ENCODE assay signal across 8 cellular contexts in the genomic region with DNA sequence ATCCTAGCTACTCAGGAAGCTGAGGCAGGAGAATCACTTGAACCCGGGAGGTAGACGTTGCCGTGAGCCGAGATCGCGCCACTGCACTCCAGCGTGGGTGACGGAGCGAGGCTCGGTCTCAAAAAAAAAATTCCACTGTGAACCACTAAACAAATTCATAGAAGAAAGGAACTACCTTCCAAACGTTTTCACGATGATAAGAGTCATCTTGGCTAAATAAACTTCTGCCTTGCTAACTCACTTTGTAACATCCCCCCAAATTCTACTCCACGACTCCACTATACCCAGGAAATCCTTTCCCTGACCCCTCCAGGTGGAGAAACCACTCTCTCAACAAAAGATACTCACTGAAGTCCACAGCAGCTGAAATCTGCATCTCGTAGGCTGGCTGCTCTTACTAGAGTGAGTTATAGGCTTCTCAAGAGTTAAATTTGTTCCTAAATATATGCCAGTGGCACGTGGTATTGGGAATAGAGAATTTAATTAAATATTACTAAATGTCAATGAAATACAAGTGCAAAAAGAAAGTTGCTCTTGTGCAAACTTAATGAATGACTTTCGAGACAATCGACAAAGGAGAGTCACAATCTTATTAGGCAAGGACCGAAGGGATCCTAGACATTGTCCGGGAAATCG. TPM values are rescaled to one million over a fixed set of nuclear protein-coding genes. Genes with fewer than 3 reads are reported as not detected.
DNase-seq lines count a peak whose midpoint lies in the region; ATAC-seq and TF ChIP-seq lines count a peak whose summit lies in the region.

No MANE protein-coding gene starts in this region.

- no peak for TF ChIP-seq CTCF in C4-2B (conservative IDR thresholded peaks at IDR 0.05)
- no peak for TF ChIP-seq CTCF in chondrocyte (IDR thresholded peaks at IDR 0.05)
- TF ChIP-seq CTCF in nephron (IDR thresholded peaks at IDR 0.05; ENCODE audit: unreplicated experiment in 3 of 3): no peak

- H3K27me3 Mint-ChIP-seq in chondrocyte (ENCODE audit: low read depth) (no peaks in the 10 kb centered on the region), nephron (ENCODE audit: low read depth) (no peaks in the 10 kb centered on the region)

- H3K27ac Mint-ChIP-seq in chondrocyte (ENCODE audit: unreplicated experiment) (peak overlapping the region; percentile 91), nephron (peak overlapping the region; percentile 99)

- ATAC-seq in HG03025 (IDR thresholded peaks at IDR 0.05; ENCODE audit: low FRiP score, unreplicated experiment): no peak

- H3K9me3 Mint-ChIP-seq in chondrocyte (ENCODE audit: low read depth) (no peaks in the 10 kb centered on the region), nephron (no peaks in the 10 kb centered on the region)

- peaks cover 20% of the 10 kb centered on the region for H3K36me3 ChIP-seq in KOPT-K1 (ENCODE audit: insufficient read depth, low read length)

- H3K4me1 Mint-ChIP-seq in chondrocyte (ENCODE audit: low read depth) (peaks cover 42% of the 10 kb centered on the region), nephron (peaks cover 33% of the 10 kb centered on the region)

- H3K4me3 Mint-ChIP-seq in chondrocyte (ENCODE audit: unreplicated experiment) (peak overlapping the region; percentile 76), nephron (peak overlapping the region; percentile 81 to 93 (median 91))

- in situ Hi-C loops in G401 (cut with HindIII; ENCODE audit: low sequenced_read_pairs): no loop called here

- DNase-seq in chondrocyte (ENCODE audit: low spot score): no peak
- no peak for DNase-seq in G401 (ENCODE audit: low spot score)
- DNase-seq in ureter (ENCODE audit: low spot score): no peak
- DNase-seq in OCI-M2 (lab: John Stamatoyannopoulos, UW; ENCODE audit: unreplicated experiment): no peak

- H3K27ac ChIP-seq in C4-2B (peak overlapping the region; percentile 100; the same call in 1 of the 2 replicates), KOPT-K1 (ENCODE audit: low read depth, low read length, poor library complexity, severe bottlenecking) (peak overlapping the region; percentile 7)

- peaks cover 2% of the 10 kb centered on the region for H3K36me3 Mint-ChIP-seq in chondrocyte (ENCODE audit: low read depth)
- peaks cover 15% of the 10 kb centered on the region for H3K36me3 Mint-ChIP-seq in nephron (ENCODE audit: low read depth)

- no peaks in the 10 kb centered on the region for H3K9me3 ChIP-seq in KOPT-K1 (ENCODE audit: insufficient read depth, low read length, poor library complexity, severe bottlenecking)

RNA-seq across cellular contexts. Expression of gene GTF2I, which starts 1.6 kb away (rescaled TPM):
- total RNA-seq in chondrocyte: 157 to 234 TPM (median 160 TPM) in 3 replicates
- 61.6 and 105 TPM in 2 replicates for total RNA-seq in G401 (2014; rRNA removed; shearing (Covaris generic))
- total RNA-seq in ureter: 277 TPM
